Comparison of ENCODE assay signal across 1 cellular context in the genomic region with DNA sequence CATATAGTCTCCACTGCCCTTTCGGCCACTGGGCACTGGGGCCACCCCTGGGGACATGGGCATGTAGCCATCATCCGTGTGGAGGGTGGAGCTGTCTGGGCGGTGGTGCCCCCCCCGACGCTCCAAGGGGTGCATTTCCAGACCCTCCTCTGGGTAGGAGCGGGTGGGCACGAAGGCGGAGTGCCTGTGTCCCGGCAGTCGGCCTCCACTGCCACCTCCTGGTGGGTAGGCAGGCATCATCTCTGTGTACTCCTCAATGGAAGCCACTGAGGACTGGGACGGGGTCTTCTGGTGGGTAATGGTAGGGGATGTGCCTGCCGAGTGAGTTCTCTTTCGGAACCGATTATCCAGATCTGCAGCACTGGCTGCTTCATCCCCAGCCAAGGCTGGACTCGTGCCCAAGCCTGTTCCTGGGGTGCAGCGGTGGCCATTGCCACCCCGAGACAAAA.
TF ChIP-seq lines count a peak whose summit lies in the region.

No MANE protein-coding gene starts in this region.

TF ChIP-seq in GM12878, 131 proteins besides CTCF, POLR2A, EP300 and RAD21:
- TF ChIP-seq SMC3 (IDR thresholded peaks at IDR 0.05; ENCODE audit: borderline replicate concordance, low read length): peak; percentile 25; the same call in 1 of the 2 replicates
- TF ChIP-seq, protein P1, sequence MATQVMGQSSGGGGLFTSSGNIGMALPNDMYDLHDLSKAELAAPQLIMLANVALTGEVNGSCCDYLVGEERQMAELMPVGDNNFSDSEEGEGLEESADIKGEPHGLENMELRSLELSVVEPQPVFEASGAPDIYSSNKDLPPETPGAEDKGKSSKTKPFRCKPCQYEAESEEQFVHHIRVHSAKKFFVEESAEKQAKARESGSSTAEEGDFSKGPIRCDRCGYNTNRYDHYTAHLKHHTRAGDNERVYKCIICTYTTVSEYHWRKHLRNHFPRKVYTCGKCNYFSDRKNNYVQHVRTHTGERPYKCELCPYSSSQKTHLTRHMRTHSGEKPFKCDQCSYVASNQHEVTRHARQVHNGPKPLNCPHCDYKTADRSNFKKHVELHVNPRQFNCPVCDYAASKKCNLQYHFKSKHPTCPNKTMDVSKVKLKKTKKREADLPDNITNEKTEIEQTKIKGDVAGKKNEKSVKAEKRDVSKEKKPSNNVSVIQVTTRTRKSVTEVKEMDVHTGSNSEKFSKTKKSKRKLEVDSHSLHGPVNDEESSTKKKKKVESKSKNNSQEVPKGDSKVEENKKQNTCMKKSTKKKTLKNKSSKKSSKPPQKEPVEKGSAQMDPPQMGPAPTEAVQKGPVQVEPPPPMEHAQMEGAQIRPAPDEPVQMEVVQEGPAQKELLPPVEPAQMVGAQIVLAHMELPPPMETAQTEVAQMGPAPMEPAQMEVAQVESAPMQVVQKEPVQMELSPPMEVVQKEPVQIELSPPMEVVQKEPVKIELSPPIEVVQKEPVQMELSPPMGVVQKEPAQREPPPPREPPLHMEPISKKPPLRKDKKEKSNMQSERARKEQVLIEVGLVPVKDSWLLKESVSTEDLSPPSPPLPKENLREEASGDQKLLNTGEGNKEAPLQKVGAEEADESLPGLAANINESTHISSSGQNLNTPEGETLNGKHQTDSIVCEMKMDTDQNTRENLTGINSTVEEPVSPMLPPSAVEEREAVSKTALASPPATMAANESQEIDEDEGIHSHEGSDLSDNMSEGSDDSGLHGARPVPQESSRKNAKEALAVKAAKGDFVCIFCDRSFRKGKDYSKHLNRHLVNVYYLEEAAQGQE (IDR thresholded peaks at IDR 0.05; ENCODE audit: low read depth, low read length): no peak
